Comparison of ENCODE assay signal across 18 cellular contexts in genomic region chr10:72311667-72312066, GRCh38. TPM values are rescaled to one million over a fixed set of nuclear protein-coding genes. Genes with fewer than 3 reads are reported as not detected.
DNase-seq lines count a peak whose midpoint lies in the region; ATAC-seq and TF ChIP-seq lines count a peak whose summit lies in the region.
"Had no signal": no experiment of that assay in that cellular context is flagged by ENCODE, and none has a peak within 500 bp of the region (broad histone marks: within the 10 kb centered on the region; RNA-seq: fewer than 3 reads in every experiment).

No MANE protein-coding gene starts in this region.

- H3K14ac ChIP-seq in IMR-90 (replicated peaks; ENCODE audit: low read depth, low read length), result no peak overlapping the region

- TF ChIP-seq RAD21 in IMR-90 (IDR thresholded peaks at IDR 0.05; ENCODE audit: low read length), result no peak

- H3K9me3 ChIP-seq in IMR-90 (ENCODE audit: control insufficient read depth, insufficient read depth, low read length) (no peaks in the 10 kb centered on the region), gastrocnemius medialis (no peaks in the 10 kb centered on the region)
- H3K9me3 ChIP-seq: thoracic aorta had no signal

- H2AFZ ChIP-seq in IMR-90 (replicated peaks; ENCODE audit: low read length, poor library complexity), result no peak overlapping the region
- H2AFZ ChIP-seq: hepatocyte had no signal

- no peaks in the 10 kb centered on the region for H3K9me3 Mint-ChIP-seq in activated T-cell treated with anti-CD3 and anti-CD28 coated beads, Interleukin-2, amount 50 U/mL, for 72 hours
- no peaks in the 10 kb centered on the region for H3K9me3 Mint-ChIP-seq in activated naive CD8-positive, alpha-beta T cell treated with anti-CD3 and anti-CD28 coated beads, Interleukin-2, amount 10 ng/mL, durations not matched to agents 7 days and 5 days
- no peaks in the 10 kb centered on the region for H3K9me3 Mint-ChIP-seq in stimulated activated memory B cell treated with anti-CD40 and anti-IgM and Interleukin-4, amounts not matched to agents 10 μg/mL and 1 μg/mL and 100 μg/mL, for 72 hours

- no TSS peak for BruUV-seq in IMR-90 (replicated peaks; lab: Mats Ljungman, UMichigan)

- no peak overlapping the region for H4K8ac ChIP-seq in IMR-90 (ENCODE audit: low read depth in 2 of 2, low read length in 2 of 2)

- no peaks in the 10 kb centered on the region for H3K27me3 Mint-ChIP-seq in activated T-cell treated with anti-CD3 and anti-CD28 coated beads, Interleukin-2, amount 50 U/mL, for 72 hours (ENCODE audit: low read depth)
- no peaks in the 10 kb centered on the region for H3K27me3 Mint-ChIP-seq in activated naive CD8-positive, alpha-beta T cell treated with anti-CD3 and anti-CD28 coated beads, Interleukin-2, amount 10 ng/mL, durations not matched to agents 7 days and 5 days
- no peaks in the 10 kb centered on the region for H3K27me3 Mint-ChIP-seq in stimulated activated memory B cell treated with anti-CD40 and anti-IgM and Interleukin-4, amounts not matched to agents 10 μg/mL and 1 μg/mL and 100 μg/mL, for 72 hours

- no peak overlapping the region for H2BK20ac ChIP-seq in IMR-90 (ENCODE audit: low read depth, low read length)

- peak; percentile 55 to 65 for ATAC-seq in activated T-cell treated with anti-CD3 and anti-CD28 coated beads, Interleukin-2, amount 50 U/mL, for 72 hours (replicated peaks in 1 of 2)
- no peak for ATAC-seq in IMR-90 (ENCODE audit: low read depth)
- peak; percentile 67 for ATAC-seq in activated naive CD8-positive, alpha-beta T cell treated with anti-CD3 and anti-CD28 coated beads, Interleukin-2, amount 10 ng/mL, durations not matched to agents 7 days and 5 days (ENCODE audit: low read depth)
- no peak for ATAC-seq in gastrocnemius medialis
- no peak for ATAC-seq in stimulated activated memory B cell treated with anti-CD40 and anti-IgM and Interleukin-4, amounts not matched to agents 10 μg/mL and 1 μg/mL and 100 μg/mL, for 72 hours

- H3K36me3 ChIP-seq in IMR-90 (ENCODE audit: control insufficient read depth, insufficient read depth, low read length), result no peaks in the 10 kb centered on the region
- H3K36me3 ChIP-seq in gastrocnemius medialis, result no peaks in the 10 kb centered on the region
- H3K36me3 ChIP-seq: thoracic aorta had no signal

- H3K4me1 ChIP-seq in IMR-90 (ENCODE audit: control insufficient read depth, insufficient read depth, low read length), result peaks cover 22% of the 10 kb centered on the region
- H3K4me1 ChIP-seq in gastrocnemius medialis, result peaks cover 66% of the 10 kb centered on the region in 2 donors

- no peak overlapping the region for H2BK5ac ChIP-seq in IMR-90 (ENCODE audit: low read depth, low read length, poor library complexity, severe bottlenecking)

- H3K27ac ChIP-seq in IMR-90 (ENCODE audit: insufficient read depth, low read length) (no peak overlapping the region), gastrocnemius medialis (peak overlapping the region in 3 of 4 donors; percentile 94 to 97 (median 97))
- H3K27ac ChIP-seq: C4-2B, hepatocyte, thoracic aorta had no signal

- in situ Hi-C loops in IMR-90 (cut with MboI; ENCODE audit: low sequenced_read_pairs) (no loop called here), gastrocnemius medialis (cut with MboI; ENCODE audit: low sequenced_read_pairs in 4 of 4) (loop anchor here in 2 of 4 donors (5.0 to 10.0 kb wide), 2 partner anchors 34 to 77 kb away; no protein-coding TSS in a partner anchor)

- POLR2A ChIA-PET in IMR-90 (lab: Charles Lee; ENCODE audit: unreplicated experiment), result interaction anchor here (0.6 kb wide), 1 partner anchor 9 kb away, joined by 5 read pairs; no protein-coding TSS in a partner anchor
- POLR2A ChIA-PET in activated naive CD8-positive, alpha-beta T cell treated with anti-CD3 and anti-CD28 coated beads, Interleukin-2, amount 10 ng/mL, durations not matched to agents 7 days and 5 days (lab: Charles Lee), result interaction anchor here (32.2 to 53.3 kb wide), 2 partner anchors 12 to 14 kb away, joined by 1812 read pairs; partner anchors contain the start of gene DDIT4

- H3K27ac Mint-ChIP-seq in activated T-cell treated with anti-CD3 and anti-CD28 coated beads, Interleukin-2, amount 50 U/mL, for 72 hours, result peak overlapping the region; percentile 77
- H3K27ac Mint-ChIP-seq in activated naive CD8-positive, alpha-beta T cell treated with anti-CD3 and anti-CD28 coated beads, Interleukin-2, amount 10 ng/mL, durations not matched to agents 7 days and 5 days, result peak overlapping the region; percentile 31
- H3K27ac Mint-ChIP-seq in stimulated activated memory B cell treated with anti-CD40 and anti-IgM and Interleukin-4, amounts not matched to agents 10 μg/mL and 1 μg/mL and 100 μg/mL, for 72 hours, result no peak overlapping the region

- H3K4me1 Mint-ChIP-seq in activated T-cell treated with anti-CD3 and anti-CD28 coated beads, Interleukin-2, amount 50 U/mL, for 72 hours (ENCODE audit: low read depth), result peaks cover 79% of the 10 kb centered on the region
- H3K4me1 Mint-ChIP-seq in activated naive CD8-positive, alpha-beta T cell treated with anti-CD3 and anti-CD28 coated beads, Interleukin-2, amount 10 ng/mL, durations not matched to agents 7 days and 5 days, result peaks cover 50% of the 10 kb centered on the region
- H3K4me1 Mint-ChIP-seq in stimulated activated memory B cell treated with anti-CD40 and anti-IgM and Interleukin-4, amounts not matched to agents 10 μg/mL and 1 μg/mL and 100 μg/mL, for 72 hours, result peaks cover 37% of the 10 kb centered on the region

- no peak for DNase-seq in activated T-cell treated with anti-CD3 and anti-CD28 coated beads, Interleukin-2, amount 50 U/mL, for 72 hours
- DNase-seq in activated T-cell treated with anti-CD3 and anti-CD28 coated beads for 4 hours, result no peak
- no peak for DNase-seq in IMR-90
- DNase-seq in activated naive CD8-positive, alpha-beta T cell treated with anti-CD3 and anti-CD28 coated beads, Interleukin-2, amount 10 ng/mL, durations not matched to agents 7 days and 5 days, result no peak
- no peak for DNase-seq in gastrocnemius medialis
- DNase-seq in SKM-1 (lab: John Stamatoyannopoulos, UW; ENCODE audit: unreplicated experiment), result no peak
- no peak for DNase-seq in NCI-H510A treated with DMSO at 0.1 percent for 48 hours (lab: John Stamatoyannopoulos, UW)
- DNase-seq: anterior cingulate cortex; central memory CD4-positive, alpha-beta T cell; GF-D8; NCI-H1436; NCI-H526; SHP77; T-helper 1 cell had no signal

- H2AK5ac ChIP-seq in IMR-90 (ENCODE audit: low read depth, low read length), result peak overlapping the region; percentile 43; the same call in 1 of the 2 replicates

- no peak overlapping the region for H4K91ac ChIP-seq in IMR-90 (ENCODE audit: insufficient read depth, low read depth, low read length)

- CTCF ChIA-PET in IMR-90 (lab: Yijun Ruan, JAX), result no interaction called here

- H3K4me3 ChIP-seq in IMR-90 (ENCODE audit: insufficient read depth, low read depth, low read length), result no peak overlapping the region
- no peak overlapping the region for H3K4me3 ChIP-seq in gastrocnemius medialis
- H3K4me3 ChIP-seq: hepatocyte, thoracic aorta had no signal

- no peak overlapping the region for H3K4me2 ChIP-seq in IMR-90 (ENCODE audit: low read depth, low read length)
- H3K4me2 ChIP-seq: hepatocyte had no signal

- H2AK9ac ChIP-seq in IMR-90 (replicated peaks; ENCODE audit: low read depth, low read length, poor library complexity), result no peak overlapping the region

- 70% methylated on average over 2 of the region's 7 CpGs; no CpG with 5 or more reads in 1 of the 2 experiments for WGBS in IMR-90 (ENCODE audit: extremely low coverage in 2 of 2, insufficient read length in 1 of 2), 2 experiments

- dilution Hi-C loops in IMR-90 (cut with HindIII; ENCODE audit: low sequenced_read_pairs, unreplicated experiment), result no loop called here

- no peaks in the 10 kb centered on the region for H3K79me1 ChIP-seq in IMR-90 (ENCODE audit: low read depth in 1 of 2, low read length in 2 of 2)

- no peaks in the 10 kb centered on the region for H4K20me1 ChIP-seq in IMR-90 (ENCODE audit: insufficient read depth, low read length)

- no peak overlapping the region for H2BK15ac ChIP-seq in IMR-90 (ENCODE audit: low read depth, low read length)

- TF ChIP-seq POLR2A in IMR-90 (IDR thresholded peaks at IDR 0.05; ENCODE audit: low read depth, low read length), result no peak
- peak; percentile 23 to 43 for TF ChIP-seq POLR2A in gastrocnemius medialis (IDR thresholded peaks at IDR 0.05)

- H3K4ac ChIP-seq in IMR-90 (ENCODE audit: low read depth, low read length), result no peak overlapping the region

- H3K18ac ChIP-seq in IMR-90 (ENCODE audit: low read depth, low read length), result no peak overlapping the region

- H3K36me3 Mint-ChIP-seq in activated T-cell treated with anti-CD3 and anti-CD28 coated beads, Interleukin-2, amount 50 U/mL, for 72 hours (ENCODE audit: insufficient read depth in 2 of 2), result no peaks in the 10 kb centered on the region
- peaks cover 3% of the 10 kb centered on the region for H3K36me3 Mint-ChIP-seq in activated naive CD8-positive, alpha-beta T cell treated with anti-CD3 and anti-CD28 coated beads, Interleukin-2, amount 10 ng/mL, durations not matched to agents 7 days and 5 days
- H3K36me3 Mint-ChIP-seq in stimulated activated memory B cell treated with anti-CD40 and anti-IgM and Interleukin-4, amounts not matched to agents 10 μg/mL and 1 μg/mL and 100 μg/mL, for 72 hours, result no peaks in the 10 kb centered on the region

- no peak overlapping the region for H3K56ac ChIP-seq in IMR-90 (ENCODE audit: extremely low read depth, insufficient read depth, low read length)

- H3K9ac ChIP-seq in IMR-90 (ENCODE audit: low read depth, low read length), result no peak overlapping the region

- no peaks in the 10 kb centered on the region for H3K27me3 ChIP-seq in IMR-90 (ENCODE audit: control insufficient read depth, insufficient read depth, low read length)
- no peaks in the 10 kb centered on the region for H3K27me3 ChIP-seq in gastrocnemius medialis
- H3K27me3 ChIP-seq: hepatocyte had no signal

- intact Hi-C loops in IMR-90 (cut with micrococcal nuclease) (no loop called here), gastrocnemius medialis (cut with DNase I; ENCODE audit: low total_unique reads) (loop anchor here (10.0 kb wide), 1 partner anchor 447 kb away; no protein-coding TSS in a partner anchor)

- no peak overlapping the region for H4K5ac ChIP-seq in IMR-90 (ENCODE audit: low read depth, low read length)

- peaks cover 22% of the 10 kb centered on the region for H3K9me1 ChIP-seq in IMR-90 (ENCODE audit: insufficient read depth, low read length)

- H3K23ac ChIP-seq in IMR-90 (ENCODE audit: low read depth, low read length), result no peak overlapping the region

- peak overlapping the region; percentile 4 to 50 for H3K4me3 Mint-ChIP-seq in activated T-cell treated with anti-CD3 and anti-CD28 coated beads, Interleukin-2, amount 50 U/mL, for 72 hours
- H3K4me3 Mint-ChIP-seq in activated naive CD8-positive, alpha-beta T cell treated with anti-CD3 and anti-CD28 coated beads, Interleukin-2, amount 10 ng/mL, durations not matched to agents 7 days and 5 days, result no peak overlapping the region
- no peak overlapping the region for H3K4me3 Mint-ChIP-seq in stimulated activated memory B cell treated with anti-CD40 and anti-IgM and Interleukin-4, amounts not matched to agents 10 μg/mL and 1 μg/mL and 100 μg/mL, for 72 hours

- TF ChIP-seq CTCF in IMR-90 (conservative IDR thresholded peaks at IDR 0.05; ENCODE audit: low read depth, low read length) (no peak), gastrocnemius medialis (IDR thresholded peaks at IDR 0.05 in 4 of 5, conservative IDR thresholded peaks at IDR 0.05 in 1 of 5) (no peak)

- H2BK120ac ChIP-seq in IMR-90 (ENCODE audit: low read depth, low read length), result no peak overlapping the region

RNA-seq across cellular contexts. Expression of gene DDIT4, which starts 37.9 kb away (rescaled TPM):
- total RNA-seq in activated T-cell treated with anti-CD3 and anti-CD28 coated beads, Interleukin-2, amount 50 U/mL, for 72 hours, result 1,000 to 10,000 TPM; 1,119 to 1,202 TPM
- total RNA-seq in IMR-90 (2012; rRNA removed) (108 and 110 TPM in 2 replicates), gastrocnemius medialis (100 to 1,000 TPM; 296 to 667 (median 319) TPM)
- 31.0 and 59.6 TPM in 2 replicates for polyA plus RNA-seq in IMR-90 (2012; rRNA removed)
- 38.8 and 80.6 TPM in 2 replicates for polyA plus RNA-seq in IMR-90 (2012; cell fraction: cytosol; rRNA removed)
- 80.3 and 93.3 TPM in 2 replicates for polyA plus RNA-seq in IMR-90 (2012; cell fraction: nucleus; rRNA removed; ENCODE audit: low replicate concordance)
- 100 to 1,000 TPM; 150 to 159 TPM for total RNA-seq in activated naive CD8-positive, alpha-beta T cell treated with anti-CD3 and anti-CD28 coated beads, Interleukin-2, amount 10 ng/mL, durations not matched to agents 7 days and 5 days

RNA-seq across cellular contexts. Expression of gene DNAJB12, which starts 43.1 kb away (rescaled TPM):
- total RNA-seq in activated T-cell treated with anti-CD3 and anti-CD28 coated beads, Interleukin-2, amount 50 U/mL, for 72 hours, result 10 to 100 TPM; 24.1 to 25.2 TPM
- total RNA-seq in IMR-90 (2012; rRNA removed) (18.3 and 19.2 TPM in 2 replicates), gastrocnemius medialis (10 to 100 TPM; 35.8 to 49.7 (median 39.0) TPM)
- polyA plus RNA-seq in IMR-90 (2012; rRNA removed), result 23.1 and 24.0 TPM in 2 replicates
- polyA plus RNA-seq in IMR-90 (2012; cell fraction: cytosol; rRNA removed), result 18.5 and 22.8 TPM in 2 replicates
- 28.0 and 41.8 TPM in 2 replicates for polyA plus RNA-seq in IMR-90 (2012; cell fraction: nucleus; rRNA removed; ENCODE audit: low replicate concordance)
- 10 to 100 TPM; 24.3 to 26.5 TPM for total RNA-seq in activated naive CD8-positive, alpha-beta T cell treated with anti-CD3 and anti-CD28 coated beads, Interleukin-2, amount 10 ng/mL, durations not matched to agents 7 days and 5 days

Comparison
In these comparisons a context has a peak if more than half of its experiments do, and no peak if none do; other contexts are left out.
1. ATAC-seq: peak in activated T-cell treated with anti-CD3 and anti-CD28 coated beads, Interleukin-2, amount 50 U/mL, for 72 hours (2 of 2) and activated naive CD8-positive, alpha-beta T cell treated with anti-CD3 and anti-CD28 coated beads, Interleukin-2, amount 10 ng/mL, durations not matched to agents 7 days and 5 days (single experiment); none in IMR-90 (single experiment), gastrocnemius medialis (0 of 2) and stimulated activated memory B cell treated with anti-CD40 and anti-IgM and Interleukin-4, amounts not matched to agents 10 μg/mL and 1 μg/mL and 100 μg/mL, for 72 hours (single experiment).
2. H3K4me3 Mint-ChIP-seq: peak in activated T-cell treated with anti-CD3 and anti-CD28 coated beads, Interleukin-2, amount 50 U/mL, for 72 hours (2 of 2); none in activated naive CD8-positive, alpha-beta T cell treated with anti-CD3 and anti-CD28 coated beads, Interleukin-2, amount 10 ng/mL, durations not matched to agents 7 days and 5 days (single experiment) and stimulated activated memory B cell treated with anti-CD40 and anti-IgM and Interleukin-4, amounts not matched to agents 10 μg/mL and 1 μg/mL and 100 μg/mL, for 72 hours (single experiment).